In the genomic region with DNA sequence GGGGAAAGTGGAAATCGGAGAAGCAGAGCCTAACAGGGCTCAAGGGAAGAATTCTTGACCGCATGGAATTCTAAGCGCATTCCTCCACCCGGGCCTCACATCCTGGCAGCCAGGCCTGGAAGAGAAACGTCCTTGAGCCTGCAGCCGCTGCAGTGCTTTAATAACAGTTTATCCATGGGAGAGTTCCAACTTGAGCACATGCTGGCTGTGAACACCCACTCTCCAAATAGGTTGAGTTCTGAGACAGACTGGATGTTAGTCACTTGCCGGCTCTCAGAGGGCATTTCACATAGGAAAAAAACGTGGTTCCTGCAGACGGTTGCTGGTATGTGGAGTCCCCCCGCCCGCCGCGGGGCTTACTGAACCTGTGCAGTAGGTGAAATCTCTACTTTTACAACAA, we compare ENCODE assay signal across 8 cellular contexts.
DNase-seq lines count a peak whose midpoint lies in the region; ATAC-seq and TF ChIP-seq lines count a peak whose summit lies in the region.

No MANE protein-coding gene starts in this region.

- DNase-seq in HFF-Myc (ENCODE audit: extremely low read depth, low read depth), result peak; percentile 95
- peak; percentile 99 for DNase-seq in astrocyte of the cerebellum (ENCODE audit: low read depth)
- DNase-seq in stromal cell of bone marrow (ENCODE audit: low read depth), result peak; percentile 99
- no peak for DNase-seq in effector CD8-positive, alpha-beta T cell (lab: John Stamatoyannopoulos, UW)

- peak overlapping the region; percentile 49 for H3K9ac ChIP-seq in iPS-20b (ENCODE audit: low read depth, low read length)

- no peaks in the 10 kb centered on the region for H3K36me3 ChIP-seq in iPS-20b (ENCODE audit: insufficient read depth, low read depth, low read length)

- TF ChIP-seq CTCF in HFF-Myc (IDR thresholded peaks at IDR 0.05; ENCODE audit: low read depth, low read length, missing control alignments) (no peak), astrocyte of the cerebellum (IDR thresholded peaks at IDR 0.05; ENCODE audit: low read depth, low read length, missing control alignments) (no peak)

- in situ Hi-C loops in astrocyte of the cerebellum (cut with HindIII; ENCODE audit: low sequenced_read_pairs), result no loop called here

- no peak overlapping the region for H3K27ac ChIP-seq in iPS-20b (ENCODE audit: low read length)

- peaks cover 51% of the 10 kb centered on the region for H3K4me1 ChIP-seq in iPS-20b (ENCODE audit: insufficient read depth, low read length)

- H3K27me3 ChIP-seq in iPS-20b (ENCODE audit: insufficient read depth, low read length), result no peaks in the 10 kb centered on the region

- no peaks in the 10 kb centered on the region for H3K9me3 ChIP-seq in iPS-20b (ENCODE audit: insufficient read depth, low read depth, low read length)

- ATAC-seq in GM21381 (IDR thresholded peaks at IDR 0.05; ENCODE audit: unreplicated experiment) (no peak), GM18519 (IDR thresholded peaks at IDR 0.05; ENCODE audit: low FRiP score, unreplicated experiment) (no peak), HG02571 (IDR thresholded peaks at IDR 0.05; ENCODE audit: unreplicated experiment) (no peak)

- H3K4me3 ChIP-seq in HFF-Myc (replicated peaks; ENCODE audit: low read depth, low read length) (no peak overlapping the region), astrocyte of the cerebellum (ENCODE audit: low read depth, low read length) (no peak overlapping the region), iPS-20b (ENCODE audit: low read length) (peak overlapping the region; percentile 36; the same call in 1 of the 2 replicates)
